Comparison of ENCODE assay signal across 12 cellular contexts in the genomic region with DNA sequence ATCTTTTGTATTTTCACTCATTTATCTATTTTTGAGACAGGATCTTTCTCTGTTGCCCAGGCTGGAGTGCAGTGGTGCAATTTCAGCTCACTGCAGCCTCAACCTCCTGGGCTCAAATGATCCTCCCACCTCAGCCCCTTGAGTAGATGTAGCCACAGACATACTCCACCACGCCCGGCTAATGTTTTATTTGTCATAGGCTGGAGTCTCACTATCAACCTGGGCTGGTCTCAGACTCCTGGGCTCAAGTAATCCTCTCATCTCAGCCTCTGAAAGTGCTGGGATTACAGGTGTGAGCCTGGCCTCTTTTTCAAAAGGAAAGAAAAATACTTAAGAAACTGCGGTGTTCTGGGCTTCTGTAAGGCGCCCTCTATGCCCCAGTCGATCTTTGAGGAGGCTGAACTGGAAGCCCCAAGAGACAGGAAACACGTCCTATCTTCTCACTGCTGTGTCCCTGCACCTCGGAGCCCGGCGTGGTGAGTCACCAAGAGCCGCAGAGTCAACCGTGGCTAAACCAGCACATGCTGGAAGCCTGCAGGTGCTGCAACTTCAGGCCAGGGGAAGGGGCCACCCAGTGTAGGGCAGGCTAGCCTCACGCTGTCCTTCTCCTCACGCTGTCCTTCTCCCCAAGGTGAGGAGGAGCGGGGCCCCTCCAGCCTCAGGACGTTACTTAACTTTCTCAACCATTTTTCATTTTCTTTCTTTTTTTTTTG. TPM values are rescaled to one million over a fixed set of nuclear protein-coding genes. Genes with fewer than 3 reads are reported as not detected.
DNase-seq lines count a peak whose midpoint lies in the region; ATAC-seq and TF ChIP-seq lines count a peak whose summit lies in the region.
"Had no signal": no experiment of that assay in that cellular context is flagged by ENCODE, and none has a peak within 500 bp of the region (broad histone marks: within the 10 kb centered on the region; RNA-seq: fewer than 3 reads in every experiment).

No MANE protein-coding gene starts in this region.

- H3K9ac ChIP-seq in SU-DHL-6 (ENCODE audit: low read length): no peak overlapping the region

- no peaks in the 10 kb centered on the region for H3K9me3 Mint-ChIP-seq in CD8-positive, alpha-beta memory T cell
- H3K9me3 Mint-ChIP-seq: activated naive CD4-positive, alpha-beta T cell treated with anti-CD3 and anti-CD28 coated beads, Interleukin-2, amount 50 U/mL, for 24 hours had no signal

- peaks cover 3 to 7% (median 4%) of the 10 kb centered on the region in 3 donors for H3K4me1 Mint-ChIP-seq in CD8-positive, alpha-beta memory T cell

- H3K36me3 Mint-ChIP-seq in CD8-positive, alpha-beta memory T cell: peaks cover 3 to 89% (median 17%) of the 10 kb centered on the region in 3 donors

- H3K9me3 ChIP-seq in A673 (ENCODE audit: low read depth, low read length, poor library complexity, severe bottlenecking): no peaks in the 10 kb centered on the region
- no peaks in the 10 kb centered on the region for H3K9me3 ChIP-seq in HEK293 (ENCODE audit: control insufficient read depth, insufficient read depth, low read depth, low read length)
- H3K9me3 ChIP-seq in SU-DHL-6 (ENCODE audit: insufficient read depth, low read length): no peaks in the 10 kb centered on the region
- H3K9me3 ChIP-seq in CD8-positive, alpha-beta memory T cell (ENCODE audit: low read length): no peaks in the 10 kb centered on the region

- DNase-seq in A673 (ENCODE audit: low spot score): peak; percentile 75
- DNase-seq in brain microvascular endothelial cell: peak; percentile 66
- no peak for DNase-seq in NCI-H1694 treated with DMSO at 0.1 percent for 48 hours (lab: John Stamatoyannopoulos, UW)
- no peak for DNase-seq in CD8-positive, alpha-beta memory T cell
- DNase-seq: DMS153, midbrain had no signal

- no peak overlapping the region for H3K4me3 ChIP-seq in A673 (ENCODE audit: low read depth, low read length, poor library complexity, severe bottlenecking)
- no peak overlapping the region for H3K4me3 ChIP-seq in HEK293 (ENCODE audit: low read depth, low read length)
- no peak overlapping the region for H3K4me3 ChIP-seq in SU-DHL-6 (ENCODE audit: insufficient read depth, low read length, poor library complexity, severe bottlenecking)
- H3K4me3 ChIP-seq in brain microvascular endothelial cell (ENCODE audit: low read depth, low read length): no peak overlapping the region
- H3K4me3 ChIP-seq in CD8-positive, alpha-beta memory T cell (ENCODE audit: low read length): no peak overlapping the region

- peaks cover 23% of the 10 kb centered on the region for H3F3A ChIP-seq in SU-DHL-6 (ENCODE audit: insufficient read depth)

- H3K4me1 ChIP-seq in A673 (ENCODE audit: insufficient read depth, low read length, poor library complexity, severe bottlenecking) (peaks cover 39% of the 10 kb centered on the region), HEK293 (ENCODE audit: control insufficient read depth, insufficient read depth, low read length) (no peaks in the 10 kb centered on the region)
- H3K4me1 ChIP-seq in CD8-positive, alpha-beta memory T cell (ENCODE audit: insufficient read depth, low read length): no peaks in the 10 kb centered on the region

- no peak overlapping the region for H2AFZ ChIP-seq in SU-DHL-6 (ENCODE audit: low read depth, low read length, severe bottlenecking)

- no peaks in the 10 kb centered on the region for H3K9me2 ChIP-seq in SU-DHL-6 (replicated peaks; ENCODE audit: insufficient read depth, low read length)

- H4K20me1 ChIP-seq in SU-DHL-6 (ENCODE audit: low read depth, low read length): no peaks in the 10 kb centered on the region

- POLR2A ChIA-PET in A673 (lab: Charles Lee; ENCODE audit: low non-redundant PET): no interaction called here
- POLR2A ChIA-PET in HEK293 (lab: Yijun Ruan, JAX): no interaction called here
- POLR2A ChIA-PET in CD8-positive, alpha-beta memory T cell (lab: Charles Lee): no interaction called here

- H3K27ac ChIP-seq in A673 (ENCODE audit: low read depth, low read length, poor library complexity, severe bottlenecking) (peak overlapping the region; percentile 82), HEK293 (ENCODE audit: extremely low read depth, low read depth, low read length) (no peak overlapping the region), SU-DHL-6 (ENCODE audit: low read depth, low read length) (peak overlapping the region; percentile 52), brain microvascular endothelial cell (no peak overlapping the region)
- H3K27ac ChIP-seq in CD8-positive, alpha-beta memory T cell (ENCODE audit: low read depth, low read length): no peak overlapping the region

- H3K4me2 ChIP-seq in SU-DHL-6 (ENCODE audit: low read depth, low read length, poor library complexity, severe bottlenecking): no peak overlapping the region

- H3K27ac Mint-ChIP-seq in CD8-positive, alpha-beta memory T cell: peak overlapping the region in 3 of 8 donors; percentile 17 to 80 (median 29)
- H3K27ac Mint-ChIP-seq: activated naive CD4-positive, alpha-beta T cell treated with anti-CD3 and anti-CD28 coated beads, Interleukin-2, amount 50 U/mL, for 24 hours had no signal

- in situ Hi-C loops in brain microvascular endothelial cell (cut with HindIII; ENCODE audit: low pct_ligation_motif_present, low sequenced_read_pairs): no loop called here

- TF ChIP-seq CTCF in A673 (conservative IDR thresholded peaks at IDR 0.05; ENCODE audit: low read depth, low read length) (no peak), HEK293 (tag by site-specific recombination; IDR thresholded peaks at IDR 0.05) (no peak), SU-DHL-6 (IDR thresholded peaks at IDR 0.05; ENCODE audit: insufficient read depth, low read length, poor library complexity, severe bottlenecking) (no peak), brain microvascular endothelial cell (IDR thresholded peaks at IDR 0.05; ENCODE audit: low read depth, low read length, missing control alignments) (no peak)

- peak overlapping the region in 1 of 7 donors; percentile 13 for H3K4me3 Mint-ChIP-seq in CD8-positive, alpha-beta memory T cell
- H3K4me3 Mint-ChIP-seq: activated naive CD4-positive, alpha-beta T cell treated with anti-CD3 and anti-CD28 coated beads, Interleukin-2, amount 50 U/mL, for 24 hours had no signal

- no TSS peak for BruUV-seq in A673 (replicated peaks; lab: Mats Ljungman, UMichigan)

- H3K79me2 ChIP-seq in SU-DHL-6 (ENCODE audit: insufficient read depth, low read length): peaks cover 20% of the 10 kb centered on the region; the same call in 1 of the 2 replicates

- ATAC-seq in HG03342 (IDR thresholded peaks at IDR 0.05; ENCODE audit: unreplicated experiment): no peak
- ATAC-seq in GM18517 (IDR thresholded peaks at IDR 0.05; ENCODE audit: unreplicated experiment): no peak
- ATAC-seq: sciatic nerve had no signal

- CTCF ChIA-PET in A673 (lab: Charles Lee) (no interaction called here), HEK293 (lab: Yijun Ruan, JAX) (interaction anchor here (0.6 to 1.5 kb wide), 8 partner anchors 10 to 81 kb away, joined by 3 to 11 read pairs (median 4); no protein-coding TSS in a partner anchor)
- CTCF ChIA-PET in CD8-positive, alpha-beta memory T cell (lab: Charles Lee): no interaction called here

- no peaks in the 10 kb centered on the region for H3K27me3 Mint-ChIP-seq in CD8-positive, alpha-beta memory T cell
- H3K27me3 Mint-ChIP-seq: activated naive CD4-positive, alpha-beta T cell treated with anti-CD3 and anti-CD28 coated beads, Interleukin-2, amount 50 U/mL, for 24 hours had no signal

- H3K27me3 ChIP-seq in A673 (replicated peaks; ENCODE audit: insufficient read depth, low read depth, low read length, poor library complexity) (no peaks in the 10 kb centered on the region), SU-DHL-6 (ENCODE audit: low read length) (no peaks in the 10 kb centered on the region), brain microvascular endothelial cell (replicated peaks) (no peaks in the 10 kb centered on the region)
- H3K27me3 ChIP-seq in CD8-positive, alpha-beta memory T cell (ENCODE audit: insufficient read depth, low read length, poor library complexity, severe bottlenecking): no peaks in the 10 kb centered on the region

- H3K36me3 ChIP-seq in A673 (ENCODE audit: insufficient read depth, low read length, poor library complexity, severe bottlenecking) (peaks cover 37% of the 10 kb centered on the region), HEK293 (ENCODE audit: control insufficient read depth in 2 of 2, insufficient read depth in 1 of 2, low read length in 2 of 2) (peaks cover 0 to 73% of the 10 kb centered on the region in 2 experiments; a peak in 1 of 3 replicates), SU-DHL-6 (ENCODE audit: low read length) (peaks cover 4% of the 10 kb centered on the region), brain microvascular endothelial cell (replicated peaks) (peaks cover 4% of the 10 kb centered on the region)
- H3K36me3 ChIP-seq in CD8-positive, alpha-beta memory T cell (ENCODE audit: insufficient read depth, low read length): no peaks in the 10 kb centered on the region

- intact Hi-C loops in A673 (cut with micrococcal nuclease; ENCODE audit: unreplicated experiment): loop anchor here (10.0 kb wide), 1 partner anchor 255 kb away; a partner anchor contains a TSS

TF ChIP-seq in HEK293, 187 proteins besides CTCF, POLR2A, EP300 and RAD21:
- TF ChIP-seq ZNF600 (tag by site-specific recombination; IDR thresholded peaks at IDR 0.05) (peak; percentile 95), KLF16 (tag by site-specific recombination; IDR thresholded peaks at IDR 0.05) (no peak), ZNF629 (tag by site-specific recombination; IDR thresholded peaks at IDR 0.05) (0 out of 2 replicates have a peak, but pooled peaks have one; percentile 17)

RNA-seq across cellular contexts. Expression of a gene that starts 15.2 kb away (rescaled TPM):
- 0.11 TPM in 1 of 2 replicates, not detected in the other for total RNA-seq in A673 (2021)
- not detected for total RNA-seq in CD8-positive, alpha-beta memory T cell
- polyA plus RNA-seq in CD8-positive, alpha-beta memory T cell: not detected
- total RNA-seq: sciatic nerve had no signal

RNA-seq across cellular contexts. Expression of a gene that starts 25.4 kb away (rescaled TPM):
- total RNA-seq in A673 (2021): 38.0 and 43.7 TPM in 2 replicates
- 10 to 100 TPM; 14.6 to 15.3 TPM for total RNA-seq in CD8-positive, alpha-beta memory T cell
- 0.66 TPM for polyA plus RNA-seq in CD8-positive, alpha-beta memory T cell

Comparison
In these comparisons a context has a peak if more than half of its experiments do, and no peak if none do; other contexts are left out.
1. DNase-seq: peak in A673 (single experiment) and brain microvascular endothelial cell (single experiment); none in NCI-H1694 treated with DMSO at 0.1 percent for 48 hours (single experiment) and CD8-positive, alpha-beta memory T cell (0 of 5).
2. H3K27ac ChIP-seq: peak in A673 (single experiment) and SU-DHL-6 (single experiment); none in HEK293 (single experiment), brain microvascular endothelial cell (single experiment) and CD8-positive, alpha-beta memory T cell (single experiment).